In genomic region chr18:52277785-52278184, GRCh38 we compare ENCODE assay signal across 28 cellular contexts.
"Had no signal": no experiment of that assay in that cellular context is flagged by ENCODE, and none has a peak within 500 bp of the region (broad histone marks: within the 10 kb centered on the region; RNA-seq: fewer than 3 reads in every experiment).

No MANE protein-coding gene starts in this region.

- DNase-seq: activated B cell treated with CpG ODN at 0.5 μM for 24 hours; activated CD4-positive, alpha-beta T cell treated with anti-CD3 and anti-CD28 coated beads for 48 hours; activated CD4-positive, alpha-beta T cell treated with anti-CD3 and anti-CD28 coated beads, Interleukin-2, amount 50 U/mL, for 1 hour; activated CD4-positive, alpha-beta T cell treated with anti-CD3 and anti-CD28 coated beads, Interleukin-2, amount 50 U/mL, for 48 hours; activated CD8-positive, alpha-beta memory T cell treated with anti-CD3 and anti-CD28 coated beads for 24 hours; activated CD8-positive, alpha-beta T cell treated with anti-CD3 and anti-CD28 coated beads for 36 hours; activated effector memory CD4-positive, alpha-beta T cell treated with Interleukin-2 at 50 U/mL for 16 hours; activated gamma-delta T cell treated with Interleukin-2 at 50 U/mL for 16 hours; activated naive CD4-positive, alpha-beta T cell treated with anti-CD3 and anti-CD28 coated beads, Interleukin-2, amount 50 U/mL, for 16 hours; activated naive CD4-positive, alpha-beta T cell treated with Interleukin-2 at 50 U/mL for 16 hours; activated T-cell treated with anti-CD3 and anti-CD28 coated beads, Interleukin-2, amount 50 U/mL, for 4 hours; amniotic stem cell; anterior cingulate cortex; brain microvascular endothelial cell; dorsolateral prefrontal cortex; effector memory CD4-positive, alpha-beta T cell; erythroblast; foreskin keratinocyte; gastrocnemius medialis; glutamatergic neuron; T-helper 1 cell; T-helper 17 cell; T1000; WERI-Rb-1 had no signal

- H3K27me3 ChIP-seq: brain microvascular endothelial cell, esophagus muscularis mucosa, foreskin keratinocyte, gastrocnemius medialis had no signal

- H3K4me1 ChIP-seq: esophagus muscularis mucosa, foreskin keratinocyte, gastrocnemius medialis had no signal

- H3K4me3 ChIP-seq: coronary artery, dorsolateral prefrontal cortex, esophagus muscularis mucosa, gastrocnemius medialis had no signal

- H3K27ac ChIP-seq: brain microvascular endothelial cell, coronary artery, dorsolateral prefrontal cortex, esophagus muscularis mucosa, foreskin keratinocyte, gastrocnemius medialis, WERI-Rb-1 had no signal

- H3K9me3 ChIP-seq: esophagus muscularis mucosa, gastrocnemius medialis had no signal

- ATAC-seq: activated CD4-positive, CD25-positive, alpha-beta regulatory T cell treated with anti-CD3 and anti-CD28 coated beads, Interleukin-2, amount 50 U/mL, for 24 hours; activated CD8-positive, alpha-beta T cell treated with anti-CD3 and anti-CD28 coated beads for 36 hours; activated T-cell treated with anti-CD3 and anti-CD28 coated beads, Interleukin-2, amount 50 U/mL, for 4 hours; activated T-helper 17 cell treated with anti-CD3 and anti-CD28 coated beads, Interleukin-2, amount 50 U/mL, for 72 hours; foreskin keratinocyte; gastrocnemius medialis; T-helper 17 cell had no signal

- H3K36me3 ChIP-seq: brain microvascular endothelial cell, esophagus muscularis mucosa, gastrocnemius medialis, WERI-Rb-1 had no signal
